Comparison of ENCODE assay signal across 15 cellular contexts in the genomic region with DNA sequence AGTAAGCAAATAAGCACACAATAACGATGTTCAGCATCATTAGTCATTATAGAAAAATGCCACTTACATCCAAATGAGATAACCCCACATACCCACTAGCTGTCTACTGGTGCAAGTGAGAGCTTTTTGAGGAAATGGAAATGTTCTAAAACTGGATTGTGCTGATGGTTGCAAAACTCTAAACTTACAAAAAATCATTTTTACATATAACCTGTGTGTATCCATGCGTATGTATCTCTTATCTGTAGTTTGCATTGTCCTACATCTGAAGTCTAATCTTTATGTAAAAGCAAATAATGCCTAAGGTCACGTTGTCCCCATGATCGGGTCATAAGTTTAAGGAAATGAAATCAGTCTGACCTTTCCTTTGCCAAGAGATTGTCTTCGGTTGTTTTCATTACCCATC.
DNase-seq lines count a peak whose midpoint lies in the region; ATAC-seq and TF ChIP-seq lines count a peak whose summit lies in the region.
"Had no signal": no experiment of that assay in that cellular context is flagged by ENCODE, and none has a peak within 500 bp of the region (broad histone marks: within the 10 kb centered on the region; RNA-seq: fewer than 3 reads in every experiment).

No MANE protein-coding gene starts in this region.

- no peak for TF ChIP-seq POLR2A in gastrocnemius medialis (IDR thresholded peaks at IDR 0.05)

- H3K9ac ChIP-seq in liver (ENCODE audit: low read depth in 1 of 2, low read length in 2 of 2) = no peak overlapping the region
- H3K9ac ChIP-seq in mammary epithelial cell (ENCODE audit: insufficient read depth, low read length) = no peak overlapping the region

- H4K20me1 ChIP-seq in mammary epithelial cell (ENCODE audit: insufficient read depth, low read length) = no peaks in the 10 kb centered on the region

- no peak for ATAC-seq in gastrocnemius medialis

- WGBS in liver = 73% methylated on average over 5 of the region's 5 CpGs
- 94% methylated on average over 5 of the region's 5 CpGs for WGBS in mammary epithelial cell (ENCODE audit: low coverage, missing lambda C conversion rate)

- dilution Hi-C loops in mammary epithelial cell (cut with HindIII; ENCODE audit: low sequenced_read_pairs) = no loop called here

- H3K27ac ChIP-seq in C4-2B (peak overlapping the region; percentile 84), liver (ENCODE audit: low read depth in 1 of 2, low read length in 2 of 2) (no peak overlapping the region), gastrocnemius medialis (no peak overlapping the region), mammary epithelial cell (ENCODE audit: insufficient read depth, low read depth, low read length) (no peak overlapping the region)

- no peak for TF ChIP-seq CTCF in C4-2B (conservative IDR thresholded peaks at IDR 0.05)
- no peak for TF ChIP-seq CTCF in choroid plexus epithelial cell (conservative IDR thresholded peaks at IDR 0.05; ENCODE audit: low read depth, low read length)
- no peak for TF ChIP-seq CTCF in liver (IDR thresholded peaks at IDR 0.05; ENCODE audit: low read depth, low read length, missing input control)
- no peak for TF ChIP-seq CTCF in gastrocnemius medialis (IDR thresholded peaks at IDR 0.05 in 4 of 5, conservative IDR thresholded peaks at IDR 0.05 in 1 of 5)
- TF ChIP-seq CTCF in mammary epithelial cell (conservative IDR thresholded peaks at IDR 0.05 in 1 of 2, IDR thresholded peaks at IDR 0.05 in 1 of 2; ENCODE audit: extremely low read depth in 1 of 2, insufficient read depth in 1 of 2, low read depth in 1 of 2, low read length in 2 of 2) = no peak

- no peaks in the 10 kb centered on the region for H3K27me3 ChIP-seq in liver (ENCODE audit: control insufficient read depth in 4 of 4, insufficient read depth in 4 of 4, low read length in 3 of 4)
- no peaks in the 10 kb centered on the region for H3K27me3 ChIP-seq in gastrocnemius medialis
- H3K27me3 ChIP-seq in mammary epithelial cell (ENCODE audit: insufficient read depth, low read length) = no peaks in the 10 kb centered on the region

- in situ Hi-C loops in gastrocnemius medialis (cut with MboI; ENCODE audit: low sequenced_read_pairs in 4 of 4) = loop anchor here (10.0 to 25.0 kb wide), 3 partner anchors 110 to 293 kb away; no protein-coding TSS in a partner anchor
- in situ Hi-C loops in mammary epithelial cell (cut with MboI; ENCODE audit: low sequenced_read_pairs in 2 of 2) = no loop called here

- H3K4me2 ChIP-seq in mammary epithelial cell (ENCODE audit: insufficient read depth, low read depth, low read length) = no peak overlapping the region

- DNase-seq in NCI-H526 treated with DMSO at 0.1 percent for 48 hours (lab: John Stamatoyannopoulos, UW) (peak; percentile 63), choroid plexus epithelial cell (ENCODE audit: low read depth) (peak; percentile 49), NCI-H2196 treated with DMSO at 0.1 percent for 48 hours (lab: John Stamatoyannopoulos, UW; ENCODE audit: unreplicated experiment) (no peak), gastrocnemius medialis (no peak), cardiac septum (ENCODE audit: low spot score) (no peak), mammary epithelial cell (no peak)
- DNase-seq: DMS 273 treated with DMSO at 0.1 percent for 48 hours, Kasumi-1, NCI-H1105 treated with DMSO at 0.1 percent for 48 hours, NCI-H187, NCI-H446 treated with DMSO at 0.1 percent for 48 hours, NCI-H774, SHP77 treated with DMSO at 0.1 percent for 48 hours had no signal

- BruUV-seq in mammary epithelial cell (replicated peaks; lab: Mats Ljungman, UMichigan) = no TSS peak

- TF ChIP-seq RAD21 in liver (IDR thresholded peaks at IDR 0.05) = no peak

- H3K4me1 ChIP-seq in liver (ENCODE audit: control insufficient read depth in 4 of 4, insufficient read depth in 4 of 4, low read length in 3 of 4) = peaks cover 0 to 2% (median 0%) of the 10 kb centered on the region in 4 donors
- no peaks in the 10 kb centered on the region for H3K4me1 ChIP-seq in gastrocnemius medialis
- H3K4me1 ChIP-seq in mammary epithelial cell (ENCODE audit: insufficient read depth, low read length) = no peaks in the 10 kb centered on the region

- H3K4me3 ChIP-seq in choroid plexus epithelial cell (ENCODE audit: low read depth, low read length) = no peak overlapping the region
- H3K4me3 ChIP-seq in liver (ENCODE audit: low read depth in 1 of 3, low read length in 3 of 3) = no peak overlapping the region
- no peak overlapping the region for H3K4me3 ChIP-seq in gastrocnemius medialis
- H3K4me3 ChIP-seq in mammary epithelial cell (replicated peaks in 1 of 3; ENCODE audit: insufficient read depth in 1 of 3, low read depth in 2 of 3, low read length in 3 of 3) = no peak overlapping the region

- CTCF ChIA-PET in mammary epithelial cell (lab: Charles Lee; ENCODE audit: low non-redundant PET) = no interaction called here

- no peaks in the 10 kb centered on the region for H3K9me3 ChIP-seq in liver (ENCODE audit: control insufficient read depth in 4 of 4, low read length in 3 of 4)
- H3K9me3 ChIP-seq in gastrocnemius medialis = no peaks in the 10 kb centered on the region
- no peaks in the 10 kb centered on the region for H3K9me3 ChIP-seq in mammary epithelial cell (replicated peaks; ENCODE audit: insufficient read depth, low read length)

- no peak overlapping the region for H2AFZ ChIP-seq in mammary epithelial cell (ENCODE audit: low read depth, low read length)

- peaks cover 8 to 52% (median 35%) of the 10 kb centered on the region in 4 donors for H3K36me3 ChIP-seq in liver (ENCODE audit: control insufficient read depth in 4 of 4, insufficient read depth in 3 of 4, low read depth in 1 of 4, low read length in 3 of 4)
- peaks cover 3 to 58% of the 10 kb centered on the region in 2 donors for H3K36me3 ChIP-seq in gastrocnemius medialis
- peaks cover 44% of the 10 kb centered on the region for H3K36me3 ChIP-seq in mammary epithelial cell (ENCODE audit: insufficient read depth, low read length)

- intact Hi-C loops in gastrocnemius medialis (cut with DNase I; ENCODE audit: low total_unique reads) (no loop called here), cardiac septum (cut with DNase I) (no loop called here), mammary epithelial cell (cut with micrococcal nuclease) (loop anchor here (10.0 kb wide), 1 partner anchor 1100 kb away; no protein-coding TSS in a partner anchor)

- no peaks in the 10 kb centered on the region for H3K79me2 ChIP-seq in mammary epithelial cell (ENCODE audit: insufficient read depth, low read length)

TF ChIP-seq in liver, 16 proteins besides CTCF, POLR2A, EP300 and RAD21:
- TF ChIP-seq, protein P1, sequence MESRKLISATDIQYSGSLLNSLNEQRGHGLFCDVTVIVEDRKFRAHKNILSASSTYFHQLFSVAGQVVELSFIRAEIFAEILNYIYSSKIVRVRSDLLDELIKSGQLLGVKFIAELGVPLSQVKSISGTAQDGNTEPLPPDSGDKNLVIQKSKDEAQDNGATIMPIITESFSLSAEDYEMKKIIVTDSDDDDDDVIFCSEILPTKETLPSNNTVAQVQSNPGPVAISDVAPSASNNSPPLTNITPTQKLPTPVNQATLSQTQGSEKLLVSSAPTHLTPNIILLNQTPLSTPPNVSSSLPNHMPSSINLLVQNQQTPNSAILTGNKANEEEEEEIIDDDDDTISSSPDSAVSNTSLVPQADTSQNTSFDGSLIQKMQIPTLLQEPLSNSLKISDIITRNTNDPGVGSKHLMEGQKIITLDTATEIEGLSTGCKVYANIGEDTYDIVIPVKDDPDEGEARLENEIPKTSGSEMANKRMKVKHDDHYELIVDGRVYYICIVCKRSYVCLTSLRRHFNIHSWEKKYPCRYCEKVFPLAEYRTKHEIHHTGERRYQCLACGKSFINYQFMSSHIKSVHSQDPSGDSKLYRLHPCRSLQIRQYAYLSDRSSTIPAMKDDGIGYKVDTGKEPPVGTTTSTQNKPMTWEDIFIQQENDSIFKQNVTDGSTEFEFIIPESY (IDR thresholded peaks at IDR 0.05) = no peak
- TF ChIP-seq NR2F2 (IDR thresholded peaks at IDR 0.05) (peak; percentile 70), HNF4A (conservative IDR thresholded peaks at IDR 0.05) (no peak), JUND (IDR thresholded peaks at IDR 0.05) (no peak)

Comparison
In these comparisons a context has a peak if more than half of its experiments do, and no peak if none do; other contexts are left out.
1. DNase-seq: peak in NCI-H526 treated with DMSO at 0.1 percent for 48 hours (single experiment) and choroid plexus epithelial cell (single experiment); none in NCI-H2196 treated with DMSO at 0.1 percent for 48 hours (single experiment), gastrocnemius medialis (0 of 2), cardiac septum (single experiment) and mammary epithelial cell (single experiment).
2. in situ Hi-C loops: an anchor here in gastrocnemius medialis (10.0 to 25.0 kb wide); none called in mammary epithelial cell.